ENCODE assay signal across 10 cellular contexts in the genomic region with DNA sequence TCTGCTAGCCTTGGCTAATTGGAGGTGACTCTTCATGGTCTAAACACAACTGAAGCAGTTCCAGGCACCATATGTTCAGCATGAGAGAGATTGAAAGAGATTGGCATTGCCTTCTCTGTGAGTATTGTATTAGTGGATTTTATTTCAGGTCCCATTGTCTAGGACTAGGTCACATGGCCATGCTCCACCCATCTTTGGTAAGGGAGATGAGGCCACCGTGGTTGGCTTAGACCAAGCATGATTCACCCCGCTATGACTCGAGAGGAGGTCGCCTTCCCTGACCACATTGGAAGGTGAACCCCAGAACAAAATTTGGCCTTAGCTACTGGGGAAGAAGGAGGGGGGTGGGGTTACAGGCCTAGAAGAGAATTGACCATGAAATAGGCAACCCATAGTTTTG.
DNase-seq lines count a peak whose midpoint lies in the region; ATAC-seq lines count a peak whose summit lies in the region.
"Had no signal": no experiment of that assay in that cellular context is flagged by ENCODE, and none has a peak within 500 bp of the region (broad histone marks: within the 10 kb centered on the region; RNA-seq: fewer than 3 reads in every experiment).

No MANE protein-coding gene starts in this region.

- POLR2A ChIA-PET in activated naive CD8-positive, alpha-beta T cell treated with anti-CD3 and anti-CD28 coated beads, Interleukin-2, amount 10 ng/mL, durations not matched to agents 7 days and 5 days (lab: Charles Lee): no interaction called here

- DNase-seq in SIG-M5 treated with dmso at 0.1 percent for 504 hours (lab: John Stamatoyannopoulos, UW; ENCODE audit: unreplicated experiment): peak; percentile 26
- no peak for DNase-seq in SIG-M5 (lab: John Stamatoyannopoulos, UW)
- DNase-seq in NCI-H226: peak; percentile 4
- peak; percentile 33 for DNase-seq in activated naive CD8-positive, alpha-beta T cell treated with anti-CD3 and anti-CD28 coated beads, Interleukin-2, amount 10 ng/mL, durations not matched to agents 7 days and 5 days
- DNase-seq in stimulated activated CD8-positive, alpha-beta memory T cell treated with anti-CD3 and anti-CD28 coated beads, Interleukin-15, amount 100 ng/mL, for 48 hours (ENCODE audit: low read depth in 2 of 2): peak; percentile 18 to 24
- DNase-seq in stimulated activated naive CD4-positive, alpha-beta T cell treated with Interleukin-2 at 50 U/mL for 16 hours (lab: John Stamatoyannopoulos, UW): no peak
- no peak for DNase-seq in dedifferentiated amniotic fluid mesenchymal stem cell (ENCODE audit: extremely low spot score)
- no peak for DNase-seq in NCI-H187 treated with DMSO at 0.1 percent for 48 hours (lab: John Stamatoyannopoulos, UW)
- DNase-seq: GOT3 had no signal

- H3K27me3 Mint-ChIP-seq in activated naive CD8-positive, alpha-beta T cell treated with anti-CD3 and anti-CD28 coated beads, Interleukin-2, amount 10 ng/mL, durations not matched to agents 7 days and 5 days: no peaks in the 10 kb centered on the region

- H3K9me3 Mint-ChIP-seq in activated naive CD8-positive, alpha-beta T cell treated with anti-CD3 and anti-CD28 coated beads, Interleukin-2, amount 10 ng/mL, durations not matched to agents 7 days and 5 days: no peaks in the 10 kb centered on the region
- H3K9me3 Mint-ChIP-seq: neural crest cell had no signal

- peak overlapping the region; percentile 43 for H3K27ac Mint-ChIP-seq in activated naive CD8-positive, alpha-beta T cell treated with anti-CD3 and anti-CD28 coated beads, Interleukin-2, amount 10 ng/mL, durations not matched to agents 7 days and 5 days

- peak overlapping the region; percentile 22 for H3K4me3 Mint-ChIP-seq in activated naive CD8-positive, alpha-beta T cell treated with anti-CD3 and anti-CD28 coated beads, Interleukin-2, amount 10 ng/mL, durations not matched to agents 7 days and 5 days
- H3K4me3 Mint-ChIP-seq: neural crest cell had no signal

- peak; percentile 94 for ATAC-seq in activated naive CD8-positive, alpha-beta T cell treated with anti-CD3 and anti-CD28 coated beads, Interleukin-2, amount 10 ng/mL, durations not matched to agents 7 days and 5 days (ENCODE audit: low read depth)

- no peaks in the 10 kb centered on the region for H3K36me3 Mint-ChIP-seq in activated naive CD8-positive, alpha-beta T cell treated with anti-CD3 and anti-CD28 coated beads, Interleukin-2, amount 10 ng/mL, durations not matched to agents 7 days and 5 days

- peaks cover 13% of the 10 kb centered on the region for H3K4me1 Mint-ChIP-seq in activated naive CD8-positive, alpha-beta T cell treated with anti-CD3 and anti-CD28 coated beads, Interleukin-2, amount 10 ng/mL, durations not matched to agents 7 days and 5 days

Comparison
In these comparisons a context has a peak if more than half of its experiments do, and no peak if none do; other contexts are left out.
1. DNase-seq: peak in SIG-M5 treated with dmso at 0.1 percent for 504 hours (single experiment), NCI-H226 (single experiment), activated naive CD8-positive, alpha-beta T cell treated with anti-CD3 and anti-CD28 coated beads, Interleukin-2, amount 10 ng/mL, durations not matched to agents 7 days and 5 days (single experiment) and stimulated activated CD8-positive, alpha-beta memory T cell treated with anti-CD3 and anti-CD28 coated beads, Interleukin-15, amount 100 ng/mL, for 48 hours (2 of 2); none in SIG-M5 (single experiment), stimulated activated naive CD4-positive, alpha-beta T cell treated with Interleukin-2 at 50 U/mL for 16 hours (single experiment), dedifferentiated amniotic fluid mesenchymal stem cell (single experiment) and NCI-H187 treated with DMSO at 0.1 percent for 48 hours (single experiment).